Comparison of ENCODE assay signal across 19 cellular contexts in the genomic region with DNA sequence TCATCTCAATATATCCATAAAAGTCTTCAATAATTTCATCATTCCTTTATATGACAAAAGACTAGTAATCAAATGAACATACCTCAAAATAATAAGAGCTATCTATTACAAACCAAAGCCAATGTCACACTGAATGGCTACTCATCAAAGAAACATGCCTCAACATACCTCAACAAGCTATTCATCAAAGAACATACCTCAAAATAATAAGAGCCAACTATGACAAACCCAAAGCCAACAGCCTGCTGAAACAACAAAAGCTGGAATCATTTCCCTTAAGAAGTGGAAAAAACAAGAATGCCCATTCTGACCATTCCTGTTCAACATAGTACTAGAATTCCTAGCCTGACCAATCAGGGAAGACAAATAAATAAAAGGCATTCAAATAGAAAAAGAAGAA.
DNase-seq lines count a peak whose midpoint lies in the region; ATAC-seq and TF ChIP-seq lines count a peak whose summit lies in the region.
"Had no signal": no experiment of that assay in that cellular context is flagged by ENCODE, and none has a peak within 500 bp of the region (broad histone marks: within the 10 kb centered on the region; RNA-seq: fewer than 3 reads in every experiment).

No MANE protein-coding gene starts in this region.

- ATAC-seq in GM18907 (IDR thresholded peaks at IDR 0.05; ENCODE audit: unreplicated experiment) = no peak

- no peak for TF ChIP-seq CTCF in epithelial cell of esophagus (IDR thresholded peaks at IDR 0.05; ENCODE audit: insufficient read depth, low read depth, low read length, missing control alignments)

- no peak overlapping the region for H3K4me3 ChIP-seq in epithelial cell of esophagus (ENCODE audit: low read length)
- H3K4me3 ChIP-seq: Peyer's patch, SJCRH30 had no signal

- peak; percentile 10 for DNase-seq in HT1080 (ENCODE audit: low read depth)
- DNase-seq in amniotic epithelial cell (ENCODE audit: low read depth) = peak; percentile 9
- peak; percentile 28 for DNase-seq in epithelial cell of esophagus (ENCODE audit: low read depth)
- no peak for DNase-seq in NCI-H1105 (lab: John Stamatoyannopoulos, UW)
- no peak for DNase-seq in GM19240 (ENCODE audit: insufficient read length, low spot score)
- DNase-seq in activated effector memory CD4-positive, alpha-beta T cell treated with Interleukin-2 at 50 U/mL for 16 hours = no peak
- DNase-seq: CD4-positive, CD25-positive, alpha-beta regulatory T cell; DMS 273 treated with DMSO at 0.1 percent for 48 hours; DMS79 treated with DMSO at 0.1 percent for 48 hours; KG1; NCI-H1092; NCI-H2029 treated with DMSO at 0.1 percent for 48 hours; NCI-H2171; NCI-H345; NCI-H524 treated with DMSO at 0.1 percent for 48 hours; NCI-H82; Peyer's patch; SJCRH30 had no signal

Comparison
In these comparisons a context has a peak if more than half of its experiments do, and no peak if none do; other contexts are left out.
1. DNase-seq: peak in HT1080 (single experiment), amniotic epithelial cell (single experiment) and epithelial cell of esophagus (single experiment); none in NCI-H1105 (single experiment), GM19240 (single experiment) and activated effector memory CD4-positive, alpha-beta T cell treated with Interleukin-2 at 50 U/mL for 16 hours (single experiment).